In genomic region chr4:40392241-40392640, GRCh38 we compare ENCODE assay signal across 3 cellular contexts. TPM values are rescaled to one million over a fixed set of nuclear protein-coding genes. Genes with fewer than 3 reads are reported as not detected.
"Had no signal": no experiment of that assay in that cellular context is flagged by ENCODE, and none has a peak within 500 bp of the region (broad histone marks: within the 10 kb centered on the region; RNA-seq: fewer than 3 reads in every experiment).

No MANE protein-coding gene starts in this region.

RNA-seq across cellular contexts. Expression of gene CHRNA9, which starts 57.1 kb away (rescaled TPM):
- total RNA-seq: HT-29, IMR-90, K562 had no signal
